In genomic region chr4:105715692-105716278, GRCh38 we compare ENCODE assay signal across 8 cellular contexts. TPM values are rescaled to one million over a fixed set of nuclear protein-coding genes. Genes with fewer than 3 reads are reported as not detected.
A peak's percentile ranks its signal among the peaks of the same experiment; 100 is the strongest.
DNase-seq lines count a peak whose midpoint lies in the region; FAIRE-seq and TF ChIP-seq lines count a peak whose summit lies in the region.

No MANE protein-coding gene starts in this region.

- H3K27me3 ChIP-seq in adrenal gland (no peaks in the 10 kb centered on the region), H9 (ENCODE audit: insufficient read depth, low read length) (no peaks in the 10 kb centered on the region)

- no peaks in the 10 kb centered on the region for H3K79me1 ChIP-seq in H9 (ENCODE audit: insufficient read depth, low read depth, low read length, poor library complexity, severe bottlenecking)

- no peak overlapping the region for H2BK5ac ChIP-seq in H9 (ENCODE audit: insufficient read length, low read length)

- no peak overlapping the region for H4K5ac ChIP-seq in H9 (ENCODE audit: insufficient read length, low read depth, low read length)

- intact Hi-C loops in adrenal gland (cut with DNase I), result no loop called here
- intact Hi-C loops in kidney (cut with DNase I), result no loop called here

- H4K8ac ChIP-seq in H9 (replicated peaks; ENCODE audit: insufficient read length, low read depth, low read length), result no peak overlapping the region

- no peak overlapping the region for H2AK5ac ChIP-seq in H9 (ENCODE audit: insufficient read length, low read length)

- no peak for TF ChIP-seq POLR2A in adrenal gland (IDR thresholded peaks at IDR 0.05)

- H3K56ac ChIP-seq in H9 (ENCODE audit: insufficient read length, low read depth, low read length), result no peak overlapping the region

- H2BK120ac ChIP-seq in H9 (ENCODE audit: low read depth, low read length, poor library complexity, severe bottlenecking), result no peak overlapping the region

- H4K91ac ChIP-seq in H9 (ENCODE audit: insufficient read length, low read depth, low read length), result no peak overlapping the region

- no peak overlapping the region for H3K4me3 Mint-ChIP-seq in H9

- H3K4me1 Mint-ChIP-seq in H9, result peaks cover 0 to 2% of the 10 kb centered on the region in 2 experiments; a peak in 1 of 4 replicates

- no peak overlapping the region for H3T11ph ChIP-seq in H9 (ENCODE audit: low read length)

- no peak overlapping the region for H3K4ac ChIP-seq in H9 (ENCODE audit: low read depth, low read length)

- no peaks in the 10 kb centered on the region for H4K20me1 ChIP-seq in H9 (ENCODE audit: control insufficient read depth, insufficient read depth, insufficient read length)

- H3K27ac ChIP-seq in adrenal gland (no peak overlapping the region), kidney (ENCODE audit: low read depth in 2 of 2, low read length in 2 of 2) (no peak overlapping the region), H9 (ENCODE audit: insufficient read length, low read depth, low read length) (no peak overlapping the region)

- H2BK20ac ChIP-seq in H9 (ENCODE audit: low read depth, low read length, poor library complexity, severe bottlenecking), result no peak overlapping the region

- no peak overlapping the region for H3K4me2 ChIP-seq in H9 (ENCODE audit: insufficient read depth, insufficient read length, low read length)

- no peaks in the 10 kb centered on the region for H3K23me2 ChIP-seq in H9 (ENCODE audit: insufficient read length, low read depth, low read length, poor library complexity, severe bottlenecking)

- no peak overlapping the region for H3K14ac ChIP-seq in H9 (ENCODE audit: insufficient read depth, low read length)

- peaks cover 6 to 7% of the 10 kb centered on the region in 2 experiments; a peak in 3 of 5 replicates for H3K9me3 Mint-ChIP-seq in H9

- no peak overlapping the region for H2AFZ ChIP-seq in H9 (ENCODE audit: low read length)

- H3K27me3 Mint-ChIP-seq in H9 (ENCODE audit: low read depth), result no peaks in the 10 kb centered on the region

- WGBS in adrenal gland, 4 donors, result 38 to 43% (median 39%) methylated on average over 4 of the region's 4 CpGs
- 100% methylated on average over 1 of the region's 4 CpGs for WGBS in H9 (ENCODE audit: extremely low coverage, insufficient read length, low lambda C conversion rate)

- peak; percentile 46 for TF ChIP-seq CTCF in LNCaP clone FGC (IDR thresholded peaks at IDR 0.05; ENCODE audit: control insufficient read depth, extremely low read depth, insufficient read depth)
- peak; percentile 32 to 62 (median 46) for TF ChIP-seq CTCF in adrenal gland (IDR thresholded peaks at IDR 0.05)
- peak; percentile 32 for TF ChIP-seq CTCF in kidney (IDR thresholded peaks at IDR 0.05; ENCODE audit: borderline replicate concordance, extremely low read depth, insufficient read depth)
- no peak; the same call in 2 of the 3 replicates for TF ChIP-seq CTCF in H9 (conservative IDR thresholded peaks at IDR 0.05)

- no peak overlapping the region for H3K27ac Mint-ChIP-seq in H9

- H3K36me3 ChIP-seq in adrenal gland (replicated peaks in 1 of 2) (no peaks in the 10 kb centered on the region), kidney (ENCODE audit: control insufficient read depth in 1 of 2, insufficient read depth in 2 of 2, low read length in 2 of 2) (no peaks in the 10 kb centered on the region)

- peak; percentile 7 for DNase-seq in DMS153 (lab: John Stamatoyannopoulos, UW)
- no peak for DNase-seq in LNCaP clone FGC (ENCODE audit: low read depth)
- DNase-seq in adrenal gland, result no peak
- DNase-seq in kidney, result no peak
- no peak for DNase-seq in H9
- DNase-seq in activated naive CD4-positive, alpha-beta T cell treated with anti-CD3 and anti-CD28 coated beads, Interleukin-2, amount 50 U/mL, for 16 hours, result no peak
- DNase-seq in NCI-H1048 (lab: John Stamatoyannopoulos, UW), result no peak
- no peak for DNase-seq in mucosa of gallbladder (ENCODE audit: low spot score)

- H3K23ac ChIP-seq in H9 (ENCODE audit: insufficient read length, low read depth, low read length), result no peak overlapping the region

- H3K36me3 Mint-ChIP-seq in H9 (ENCODE audit: insufficient read depth in 1 of 3, low read depth in 3 of 3), result peaks cover 11 to 33% (median 23%) of the 10 kb centered on the region in 3 experiments

- H3K4me3 ChIP-seq in LNCaP clone FGC (ENCODE audit: low read depth, low read length) (no peak overlapping the region), adrenal gland (no peak overlapping the region), kidney (ENCODE audit: low read length in 2 of 2) (no peak overlapping the region)

- no peaks in the 10 kb centered on the region; the same call in 1 of the 2 replicates for H3K79me2 ChIP-seq in H9 (ENCODE audit: insufficient read depth, low read length)

- H2BK15ac ChIP-seq in H9 (ENCODE audit: low read depth, low read length), result no peak overlapping the region

- H3K9ac ChIP-seq in kidney (ENCODE audit: low read length in 2 of 2) (no peak overlapping the region), H9 (ENCODE audit: extremely low read depth, insufficient read length, low read length) (no peak overlapping the region)

- H3K18ac ChIP-seq in H9 (ENCODE audit: insufficient read length, low read depth, low read length), result no peak overlapping the region

- H2BK12ac ChIP-seq in H9 (ENCODE audit: insufficient read length, low read depth, low read length), result no peak overlapping the region

- peak; percentile 96 for FAIRE-seq in kidney (lab: Jason Lieb, UNC)

- no peaks in the 10 kb centered on the region for H3K4me1 ChIP-seq in adrenal gland (replicated peaks in 1 of 2)
- no peaks in the 10 kb centered on the region for H3K4me1 ChIP-seq in kidney (ENCODE audit: control insufficient read depth in 1 of 2, insufficient read depth in 1 of 2, low read depth in 1 of 2, low read length in 2 of 2)
- H3K4me1 ChIP-seq in H9 (ENCODE audit: insufficient read depth, low read length), result no peaks in the 10 kb centered on the region

- no peaks in the 10 kb centered on the region for H3K9me3 ChIP-seq in adrenal gland (replicated peaks in 1 of 3)
- H3K9me3 ChIP-seq in kidney (ENCODE audit: control insufficient read depth in 1 of 2, low read length in 2 of 2), result no peaks in the 10 kb centered on the region
- H3K9me3 ChIP-seq in H9 (ENCODE audit: control insufficient read depth, low read depth, low read length), result no peaks in the 10 kb centered on the region

RNA-seq across cellular contexts. Expression of gene GSTCD, which starts 7.2 kb away (rescaled TPM):
- total RNA-seq in adrenal gland (10 to 100 TPM in 2 of 8 donors, 1 to 10 TPM in 6; 5.3 to 10.7 (median 7.5) TPM), kidney (11.7 TPM), H9 (2021) (16.2 and 17.9 TPM in 2 replicates), mucosa of gallbladder (12.8 TPM)
- polyA plus RNA-seq in adrenal gland (1 to 10 TPM in 1 of 3 donors, under 1 TPM in 2; 0.88 to 4.3 (median 0.97) TPM), kidney (ENCODE audit: insufficient read depth, low read depth, low replicate concordance) (2.2 TPM)

RNA-seq across cellular contexts. Expression of gene INTS12, which starts 7.3 kb away (rescaled TPM):
- total RNA-seq in adrenal gland, result 10 to 100 TPM in 7 of 8 donors, 1 to 10 TPM in 1; 4.3 to 27.0 (median 16.5) TPM
- polyA plus RNA-seq in adrenal gland, result 10 to 100 TPM; 11.3 to 30.8 (median 11.3) TPM
- 15.5 TPM for total RNA-seq in kidney
- polyA plus RNA-seq in kidney (ENCODE audit: insufficient read depth, low read depth, low replicate concordance), result 21.4 TPM
- 14.5 and 15.6 TPM in 2 replicates for total RNA-seq in H9 (2021)
- 16.3 TPM for total RNA-seq in mucosa of gallbladder
